Comparison of ENCODE assay signal across 30 cellular contexts in the genomic region with DNA sequence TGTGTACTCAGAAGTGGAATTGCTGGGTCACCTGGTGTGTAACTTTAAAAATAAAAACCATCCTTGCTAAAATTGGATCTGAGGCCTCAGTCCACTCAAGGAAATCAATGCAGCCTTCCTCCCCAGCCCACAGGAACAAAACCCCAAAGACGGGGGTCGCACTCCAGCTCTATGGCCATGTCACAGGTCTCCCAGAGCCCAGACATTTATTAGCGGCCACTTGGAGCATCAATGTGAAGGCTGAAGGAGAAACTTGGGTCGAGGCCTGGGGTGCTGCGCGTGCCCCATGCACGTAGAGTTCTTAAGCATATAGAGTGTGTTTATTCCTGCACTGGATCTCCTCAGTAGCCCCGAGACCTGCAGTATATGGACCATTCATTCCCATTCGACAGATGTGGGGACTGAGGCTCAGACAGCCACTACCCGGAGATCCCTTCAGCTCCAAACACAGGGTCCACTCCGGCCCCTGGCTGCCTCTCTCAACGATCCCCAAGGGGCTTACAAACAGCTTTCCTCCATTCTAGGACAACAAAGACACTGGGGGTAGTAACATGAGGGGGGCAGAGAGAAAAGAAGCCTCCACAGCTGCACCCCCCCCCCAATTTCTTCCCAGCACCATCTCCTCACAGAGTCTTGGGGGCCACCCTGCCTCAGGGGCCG. TPM values are rescaled to one million over a fixed set of nuclear protein-coding genes. Genes with fewer than 3 reads are reported as not detected.
A peak's percentile ranks its signal among the peaks of the same experiment; 100 is the strongest.
DNase-seq lines count a peak whose midpoint lies in the region; ATAC-seq and TF ChIP-seq lines count a peak whose summit lies in the region.
"Had no signal": no experiment of that assay in that cellular context is flagged by ENCODE, and none has a peak within 500 bp of the region (broad histone marks: within the 10 kb centered on the region; RNA-seq: fewer than 3 reads in every experiment).

No MANE protein-coding gene starts in this region.

- no peak overlapping the region for H2BK120ac ChIP-seq in H9 (ENCODE audit: low read depth, low read length, poor library complexity, severe bottlenecking)

- ATAC-seq in activated CD8-positive, alpha-beta T cell treated with anti-CD3 and anti-CD28 coated beads, Interleukin-2, amount 10 ng/mL, durations not matched to agents 7 days and 5 days, result no peak
- ATAC-seq: GM12878, HCT116 had no signal

- no peak overlapping the region for H3T11ph ChIP-seq in H9 (ENCODE audit: low read length)

- H3K79me1 ChIP-seq in H9 (ENCODE audit: insufficient read depth, low read depth, low read length, poor library complexity, severe bottlenecking), result no peaks in the 10 kb centered on the region

- H3K4me1 ChIP-seq in H9 (ENCODE audit: insufficient read depth, low read length) (no peaks in the 10 kb centered on the region), spleen (peaks cover 0 to 36% (median 5%) of the 10 kb centered on the region in 6 donors)

- H3K18ac ChIP-seq in H9 (ENCODE audit: insufficient read length, low read depth, low read length), result no peak overlapping the region

- DNase-seq in activated CD8-positive, alpha-beta memory T cell treated with anti-CD3 and anti-CD28 coated beads, Interleukin-2, amount 50 U/mL, for 4 hours, result peak; percentile 8
- DNase-seq in activated CD8-positive, alpha-beta memory T cell treated with anti-CD3 and anti-CD28 coated beads for 24 hours, result no peak
- peak; percentile 8 for DNase-seq in H9
- peak; percentile 32 for DNase-seq in islet precursor cell
- peak; percentile 29 for DNase-seq in spleen
- no peak for DNase-seq in activated CD8-positive, alpha-beta T cell treated with anti-CD3 and anti-CD28 coated beads, Interleukin-2, amount 10 ng/mL, durations not matched to agents 7 days and 5 days
- no peak for DNase-seq in germinal center (ENCODE audit: low spot score)
- DNase-seq in T-helper 2 cell, result no peak
- DNase-seq: DMS 273 treated with DMSO at 0.1 percent for 48 hours, DMS79, EL, GDM1, GOT3, NCI-H1048, NCI-H1417, NCI-H1694, NCI-H2029 treated with DMSO at 0.1 percent for 48 hours, NCI-H2227 treated with DMSO at 0.1 percent for 48 hours, NCI-H69, SHP77 treated with DMSO at 0.1 percent for 48 hours had no signal

- no peak overlapping the region for H2BK15ac ChIP-seq in H9 (ENCODE audit: low read depth, low read length)

- no peak overlapping the region for H3K4ac ChIP-seq in H9 (ENCODE audit: low read depth, low read length)

- H3K79me2 ChIP-seq in H9 (ENCODE audit: insufficient read depth, low read length), result no peaks in the 10 kb centered on the region

- H3K14ac ChIP-seq in H9 (ENCODE audit: insufficient read depth, low read length), result no peak overlapping the region

- TF ChIP-seq CTCF in H9 (conservative IDR thresholded peaks at IDR 0.05), result no peak
- TF ChIP-seq CTCF in spleen (IDR thresholded peaks at IDR 0.05 in 8 of 11, conservative IDR thresholded peaks at IDR 0.05 in 3 of 11), result no peak

- H2BK12ac ChIP-seq in H9 (ENCODE audit: insufficient read length, low read depth, low read length), result no peak overlapping the region

- no peak overlapping the region for H3K4me3 ChIP-seq in spleen
- H3K4me3 ChIP-seq: GM12878 had no signal

- H4K20me1 ChIP-seq in H9 (ENCODE audit: control insufficient read depth, insufficient read depth, insufficient read length), result no peaks in the 10 kb centered on the region

- peaks cover 12 to 33% of the 10 kb centered on the region in 2 experiments for H3K4me1 Mint-ChIP-seq in H9
- H3K4me1 Mint-ChIP-seq in activated CD8-positive, alpha-beta T cell treated with anti-CD3 and anti-CD28 coated beads, Interleukin-2, amount 10 ng/mL, durations not matched to agents 7 days and 5 days (ENCODE audit: low read depth), result no peaks in the 10 kb centered on the region
- H3K4me1 Mint-ChIP-seq: B cell, IgD-negative memory B cell had no signal

- intact Hi-C loops in spleen (cut with DNase I; ENCODE audit: low total_unique reads), result no loop called here

- no peak overlapping the region for H4K8ac ChIP-seq in H9 (replicated peaks; ENCODE audit: insufficient read length, low read depth, low read length)

- no peak overlapping the region for H3K9ac ChIP-seq in H9 (ENCODE audit: extremely low read depth, insufficient read length, low read length)
- H3K9ac ChIP-seq: KMS-11 had no signal

- no peak overlapping the region for H2AK5ac ChIP-seq in H9 (ENCODE audit: insufficient read length, low read length)

- H3K9me3 ChIP-seq in H9 (ENCODE audit: control insufficient read depth, low read depth, low read length), result no peaks in the 10 kb centered on the region
- no peaks in the 10 kb centered on the region for H3K9me3 ChIP-seq in spleen

- H4K5ac ChIP-seq in H9 (ENCODE audit: insufficient read length, low read depth, low read length), result no peak overlapping the region

- CTCF ChIA-PET in activated CD8-positive, alpha-beta T cell treated with anti-CD3 and anti-CD28 coated beads, Interleukin-2, amount 10 ng/mL, durations not matched to agents 7 days and 5 days (lab: Charles Lee), result no interaction called here

- H3K27me3 Mint-ChIP-seq in H9 (ENCODE audit: low read depth), result peaks cover 57% of the 10 kb centered on the region
- H3K27me3 Mint-ChIP-seq in activated CD8-positive, alpha-beta T cell treated with anti-CD3 and anti-CD28 coated beads, Interleukin-2, amount 10 ng/mL, durations not matched to agents 7 days and 5 days (ENCODE audit: low read depth), result peaks cover 14% of the 10 kb centered on the region

- no CpG with 5 or more reads among the region's 13 CpGs for WGBS in H9 (ENCODE audit: extremely low coverage, insufficient read length, low lambda C conversion rate)
- WGBS in spleen, 5 donors, result 73 to 89% (median 84%) methylated on average over 12 to 13 of the region's 13 CpGs

- no peak overlapping the region for H2BK5ac ChIP-seq in H9 (ENCODE audit: insufficient read length, low read length)

- H3K36me3 Mint-ChIP-seq in H9 (ENCODE audit: insufficient read depth in 1 of 3, low read depth in 3 of 3), result no peaks in the 10 kb centered on the region; a peak in 1 of 7 replicates
- H3K36me3 Mint-ChIP-seq in activated CD8-positive, alpha-beta T cell treated with anti-CD3 and anti-CD28 coated beads, Interleukin-2, amount 10 ng/mL, durations not matched to agents 7 days and 5 days (ENCODE audit: low read depth), result no peaks in the 10 kb centered on the region
- H3K36me3 Mint-ChIP-seq: CD8-positive, alpha-beta memory T cell; IgD-negative memory B cell had no signal

- no peak overlapping the region for H4K91ac ChIP-seq in H9 (ENCODE audit: insufficient read length, low read depth, low read length)

- no peak overlapping the region for H3K4me2 ChIP-seq in H9 (ENCODE audit: insufficient read depth, insufficient read length, low read length)
- H3K4me2 ChIP-seq: KMS-11 had no signal

- H3K36me3 ChIP-seq in spleen, result no peaks in the 10 kb centered on the region

- no peaks in the 10 kb centered on the region; the same call in 1 of the 2 replicates for H3K27me3 ChIP-seq in H9 (ENCODE audit: insufficient read depth, low read length)
- H3K27me3 ChIP-seq in spleen (replicated peaks in 1 of 7), result peaks cover 0 to 90% (median 24%) of the 10 kb centered on the region in 7 donors

- H3K27ac Mint-ChIP-seq in H9, result no peak overlapping the region
- no peak overlapping the region for H3K27ac Mint-ChIP-seq in activated CD8-positive, alpha-beta T cell treated with anti-CD3 and anti-CD28 coated beads, Interleukin-2, amount 10 ng/mL, durations not matched to agents 7 days and 5 days
- H3K27ac Mint-ChIP-seq: B cell; CD8-positive, alpha-beta memory T cell; IgD-negative memory B cell had no signal

- H2BK20ac ChIP-seq in H9 (ENCODE audit: low read depth, low read length, poor library complexity, severe bottlenecking), result no peak overlapping the region

- H3K27ac ChIP-seq in H9 (ENCODE audit: insufficient read length, low read depth, low read length) (no peak overlapping the region), spleen (no peak overlapping the region)
- H3K27ac ChIP-seq: 22Rv1, HL-60, KMS-11, RWPE1 had no signal

- no peak overlapping the region for H3K23ac ChIP-seq in H9 (ENCODE audit: insufficient read length, low read depth, low read length)

- no peak overlapping the region for H2AFZ ChIP-seq in H9 (ENCODE audit: low read length)

- peaks cover 5% of the 10 kb centered on the region for H3K23me2 ChIP-seq in H9 (ENCODE audit: insufficient read length, low read depth, low read length, poor library complexity, severe bottlenecking)

- peaks cover 0 to 2% of the 10 kb centered on the region in 2 experiments; a peak in 1 of 5 replicates for H3K9me3 Mint-ChIP-seq in H9
- no peaks in the 10 kb centered on the region for H3K9me3 Mint-ChIP-seq in activated CD8-positive, alpha-beta T cell treated with anti-CD3 and anti-CD28 coated beads, Interleukin-2, amount 10 ng/mL, durations not matched to agents 7 days and 5 days (ENCODE audit: insufficient read depth)

- no peak for TF ChIP-seq POLR2A in spleen (IDR thresholded peaks at IDR 0.05)

- POLR2A ChIA-PET in activated CD8-positive, alpha-beta T cell treated with anti-CD3 and anti-CD28 coated beads, Interleukin-2, amount 10 ng/mL, durations not matched to agents 7 days and 5 days (lab: Charles Lee), result no interaction called here

- no peak overlapping the region for H3K4me3 Mint-ChIP-seq in H9
- no peak overlapping the region for H3K4me3 Mint-ChIP-seq in activated CD8-positive, alpha-beta T cell treated with anti-CD3 and anti-CD28 coated beads, Interleukin-2, amount 10 ng/mL, durations not matched to agents 7 days and 5 days
- H3K4me3 Mint-ChIP-seq: B cell; CD14-positive monocyte; CD8-positive, alpha-beta memory T cell; IgD-negative memory B cell had no signal

- no peak overlapping the region for H3K56ac ChIP-seq in H9 (ENCODE audit: insufficient read length, low read depth, low read length)

RNA-seq across cellular contexts. Expression of a gene that starts 14.3 kb away (rescaled TPM):
- total RNA-seq in H9 (2021) (34.1 and 36.8 TPM in 2 replicates), spleen (100 to 1,000 TPM in 1 of 7 donors, 10 to 100 TPM in 6; 40.9 to 109 (median 47.1) TPM)
- polyA plus RNA-seq in spleen, result 10 to 100 TPM in 2 of 3 donors, 1 to 10 TPM in 1; 5.9 to 22.3 (median 16.8) TPM
- not detected for total RNA-seq in activated CD8-positive, alpha-beta T cell treated with anti-CD3 and anti-CD28 coated beads, Interleukin-2, amount 10 ng/mL, durations not matched to agents 7 days and 5 days
- total RNA-seq: B cell; CD8-positive, alpha-beta memory T cell; GM12878 had no signal
- polyA plus RNA-seq: CD8-positive, alpha-beta memory T cell; GM12878 had no signal

Comparison
In these comparisons a context has a peak if more than half of its experiments do, and no peak if none do; other contexts are left out.
1. DNase-seq: peak in activated CD8-positive, alpha-beta memory T cell treated with anti-CD3 and anti-CD28 coated beads, Interleukin-2, amount 50 U/mL, for 4 hours (single experiment), H9 (single experiment), islet precursor cell (single experiment) and spleen (single experiment); none in activated CD8-positive, alpha-beta memory T cell treated with anti-CD3 and anti-CD28 coated beads for 24 hours (single experiment), activated CD8-positive, alpha-beta T cell treated with anti-CD3 and anti-CD28 coated beads, Interleukin-2, amount 10 ng/mL, durations not matched to agents 7 days and 5 days (single experiment), germinal center (single experiment) and T-helper 2 cell (0 of 5).
2. RNA of a gene that starts 14.3 kb away (total RNA-seq): 40.9 to 109 TPM in spleen and 34.1 to 36.8 TPM in H9; not detected in activated CD8-positive, alpha-beta T cell treated with anti-CD3 and anti-CD28 coated beads, Interleukin-2, amount 10 ng/mL, durations not matched to agents 7 days and 5 days; every median in the first group is over 10 times any median in the second.